Comparison of ENCODE assay signal across 18 cellular contexts in the genomic region with DNA sequence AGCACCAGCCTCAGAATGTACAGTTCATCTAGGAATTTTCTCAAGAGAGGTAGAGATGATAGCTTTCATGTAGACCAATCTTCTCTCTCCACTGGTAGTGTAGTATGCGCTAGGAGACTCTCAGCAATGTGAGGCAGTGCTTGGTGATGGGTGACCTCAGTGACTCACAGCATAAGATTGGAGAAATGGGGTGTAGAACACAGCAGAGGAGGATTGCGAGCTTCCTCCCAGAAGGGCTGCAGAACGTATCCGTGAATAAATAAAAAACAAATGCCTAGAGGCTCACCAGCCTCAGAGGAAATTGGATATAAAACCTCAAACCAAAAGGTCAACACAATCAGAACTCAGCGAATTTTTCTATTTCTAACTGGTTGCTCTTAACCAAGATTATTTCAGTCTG.
DNase-seq lines count a peak whose midpoint lies in the region; TF ChIP-seq lines count a peak whose summit lies in the region.
"Had no signal": no experiment of that assay in that cellular context is flagged by ENCODE, and none has a peak within 500 bp of the region (broad histone marks: within the 10 kb centered on the region; RNA-seq: fewer than 3 reads in every experiment).

No MANE protein-coding gene starts in this region.

- H3K4me1 ChIP-seq in osteoblast (ENCODE audit: insufficient read depth, low read length), result peaks cover 22% of the 10 kb centered on the region
- H3K4me1 ChIP-seq in spleen, result no peaks in the 10 kb centered on the region
- H3K4me1 ChIP-seq: gastroesophageal sphincter, thyroid gland had no signal

- TF ChIP-seq CTCF in osteoblast (IDR thresholded peaks at IDR 0.05; ENCODE audit: extremely low read depth, low read depth, low read length) (no peak), spleen (IDR thresholded peaks at IDR 0.05 in 8 of 11, conservative IDR thresholded peaks at IDR 0.05 in 3 of 11) (no peak), osteocyte (IDR thresholded peaks at IDR 0.05) (no peak)

- peaks cover 1% of the 10 kb centered on the region for H3K4me1 Mint-ChIP-seq in osteocyte (ENCODE audit: unreplicated experiment)

- H2AFZ ChIP-seq in osteoblast (ENCODE audit: low read length), result peak overlapping the region; percentile 79

- H3K9me3 ChIP-seq in MG63, result no peaks in the 10 kb centered on the region
- no peaks in the 10 kb centered on the region for H3K9me3 ChIP-seq in osteoblast (ENCODE audit: low read depth, low read length)
- H3K9me3 ChIP-seq in spleen, result peaks cover 0 to 6% (median 1%) of the 10 kb centered on the region in 8 donors
- H3K9me3 ChIP-seq: gastroesophageal sphincter, thyroid gland had no signal

- peak overlapping the region; percentile 76 for H3K4me2 ChIP-seq in osteoblast (ENCODE audit: insufficient read depth, low read length)
- H3K4me2 ChIP-seq: smooth muscle cell had no signal

- 57 to 83% (median 67%) methylated on average over 5 of the region's 5 CpGs for whole genome bisulfite sequencing in spleen, 5 donors

- no peaks in the 10 kb centered on the region for H3K36me3 Mint-ChIP-seq in osteocyte (ENCODE audit: unreplicated experiment)

- H3K36me3 ChIP-seq in MG63 (no peaks in the 10 kb centered on the region), osteoblast (ENCODE audit: insufficient read depth, low read length) (no peaks in the 10 kb centered on the region), spleen (no peaks in the 10 kb centered on the region)
- H3K36me3 ChIP-seq: gastroesophageal sphincter, thyroid gland had no signal

- TF ChIP-seq POLR2A in spleen (IDR thresholded peaks at IDR 0.05), result no peak

- H3K79me2 ChIP-seq in osteoblast (ENCODE audit: insufficient read depth, low read length), result no peaks in the 10 kb centered on the region

- H3K4me3 ChIP-seq in MG63 (no peak overlapping the region), osteoblast (ENCODE audit: insufficient read depth, low read length) (peak overlapping the region; percentile 47), spleen (no peak overlapping the region)
- H3K4me3 ChIP-seq: gastroesophageal sphincter, smooth muscle cell, thyroid gland had no signal

- H3K27ac ChIP-seq in osteoblast (ENCODE audit: low read depth, low read length), result peak overlapping the region; percentile 85
- no peak overlapping the region for H3K27ac ChIP-seq in spleen
- H3K27ac ChIP-seq: C4-2B, gastroesophageal sphincter, thyroid gland had no signal

- peaks cover 24% of the 10 kb centered on the region for H3K27me3 Mint-ChIP-seq in osteocyte (ENCODE audit: unreplicated experiment)
- H3K27me3 Mint-ChIP-seq: progenitor cell of endocrine pancreas had no signal

- intact Hi-C loops in spleen (cut with DNase I; ENCODE audit: low total_unique reads), result no loop called here

- no peaks in the 10 kb centered on the region for H3K9me3 Mint-ChIP-seq in osteocyte (ENCODE audit: unreplicated experiment)

- no peak overlapping the region for H3K4me3 Mint-ChIP-seq in osteocyte (ENCODE audit: unreplicated experiment)

- H3K27ac Mint-ChIP-seq in osteocyte (ENCODE audit: unreplicated experiment), result no peak overlapping the region
- H3K27ac Mint-ChIP-seq: progenitor cell of endocrine pancreas had no signal

- DNase-seq in ELR (ENCODE audit: low read depth) (peak; percentile 81), MG63 (peak; percentile 46), fibroblast of gingiva (ENCODE audit: low read depth) (peak; percentile 72), osteoblast (ENCODE audit: insufficient read length, low spot score, missing footprints) (no peak), NCI-H510A treated with DMSO at 0.1 percent for 48 hours (lab: John Stamatoyannopoulos, UW) (no peak), spleen (no peak), osteocyte (ENCODE audit: extremely low spot score, unreplicated experiment) (no peak), GOT3 (lab: John Stamatoyannopoulos, UW) (no peak)
- DNase-seq: activated CD4-positive, alpha-beta T cell treated with anti-CD3 and anti-CD28 coated beads for 4 hours; activated effector memory CD4-positive, alpha-beta T cell treated with Interleukin-2 at 50 U/mL for 16 hours; amygdala; NCI-H2029; NCI-H69; thyroid gland had no signal

- H3K27me3 ChIP-seq in MG63 (no peaks in the 10 kb centered on the region), osteoblast (ENCODE audit: insufficient read depth, low read length) (no peaks in the 10 kb centered on the region), spleen (replicated peaks in 1 of 7) (no peaks in the 10 kb centered on the region)
- H3K27me3 ChIP-seq: gastroesophageal sphincter, thyroid gland had no signal

- no peaks in the 10 kb centered on the region for H4K20me1 ChIP-seq in osteoblast (ENCODE audit: insufficient read depth, low read length)

Comparison
In these comparisons a context has a peak if more than half of its experiments do, and no peak if none do; other contexts are left out.
1. DNase-seq: peak in ELR (single experiment), MG63 (single experiment) and fibroblast of gingiva (single experiment); none in osteoblast (single experiment), NCI-H510A treated with DMSO at 0.1 percent for 48 hours (single experiment), spleen (single experiment), osteocyte (single experiment) and GOT3 (single experiment).